In the genomic region with DNA sequence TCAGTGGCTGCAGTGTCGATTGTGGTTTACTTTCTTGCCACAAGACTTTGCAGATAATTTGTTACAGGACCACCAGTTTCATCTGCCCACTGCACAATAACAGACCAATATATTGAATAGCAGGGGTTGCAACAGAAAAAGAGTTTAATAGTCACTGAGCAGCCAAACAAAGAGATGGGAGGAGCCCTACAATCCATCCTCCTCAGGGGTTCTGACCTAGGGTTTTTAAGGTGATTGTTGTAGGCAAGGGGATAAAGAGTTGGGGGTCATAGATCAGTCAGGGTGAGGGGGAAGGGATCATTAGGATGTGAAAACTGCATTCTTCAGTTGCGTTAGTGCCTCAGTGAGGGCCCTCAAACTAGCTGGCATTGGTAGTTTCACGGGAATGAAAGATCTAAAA, we compare ENCODE assay signal across 37 cellular contexts.
"Had no signal": no experiment of that assay in that cellular context is flagged by ENCODE, and none has a peak within 500 bp of the region (broad histone marks: within the 10 kb centered on the region; RNA-seq: fewer than 3 reads in every experiment).

No MANE protein-coding gene starts in this region.

- H3K27ac Mint-ChIP-seq: activated CD4-positive, alpha-beta memory T cell treated with anti-CD3 and anti-CD28 coated beads for 36 hours; activated CD4-positive, alpha-beta T cell treated with anti-CD3 and anti-CD28 coated beads, Interleukin-2, amount 10 ng/mL, durations not matched to agents 24 days and 14 days; activated naive CD4-positive, alpha-beta T cell treated with anti-CD3 and anti-CD28 coated beads for 36 hours; activated naive CD8-positive, alpha-beta T cell treated with anti-CD3 and anti-CD28 coated beads, Interleukin-2, amount 10 ng/mL, durations not matched to agents 7 days and 5 days; activated T-helper 1 cell treated with anti-CD3 and anti-CD28 coated beads, Interleukin-12 subunit alpha, Interleukin-12 subunit beta, Interleukin-2, Interleukin-4 antibody, amounts not matched to agents 30 ng/mL and 10 ng/mL and 1 ng/mL, durations not matched to agents 14 hours and 24 hours and 36 hours; brain; nephron; stimulated activated memory B cell treated with anti-CD40 and anti-IgM and Interleukin-4, amounts not matched to agents 10 μg/mL and 1 μg/mL and 100 μg/mL, for 72 hours; stimulated activated naive CD8-positive, alpha-beta T cell treated with anti-CD3 and anti-CD28 coated beads, Interleukin-15, amount 100 ng/mL, for 72 hours; T-helper 1 cell treated with Interleukin-12 subunit alpha and Interleukin-12 subunit beta and Interleukin-4 antibody, amounts not matched to agents 30 μg/mL and 1 μg/mL, for 36 hours; type B pancreatic cell had no signal

- H3K27ac ChIP-seq: ascending aorta, cardiac muscle cell, epithelial cell of prostate, esophagus squamous epithelium, heart right ventricle, left lung, parathyroid adenoma, right atrium auricular region, uterus, VCaP had no signal

- H3K4me3 Mint-ChIP-seq: activated CD4-positive, alpha-beta memory T cell treated with anti-CD3 and anti-CD28 coated beads for 36 hours; activated CD4-positive, alpha-beta T cell treated with anti-CD3 and anti-CD28 coated beads, Interleukin-2, amount 10 ng/mL, durations not matched to agents 24 days and 14 days; activated naive CD4-positive, alpha-beta T cell treated with anti-CD3 and anti-CD28 coated beads for 36 hours; activated naive CD8-positive, alpha-beta T cell treated with anti-CD3 and anti-CD28 coated beads, Interleukin-2, amount 10 ng/mL, durations not matched to agents 7 days and 5 days; activated T-helper 1 cell treated with anti-CD3 and anti-CD28 coated beads, Interleukin-12 subunit alpha, Interleukin-12 subunit beta, Interleukin-2, Interleukin-4 antibody, amounts not matched to agents 30 ng/mL and 10 ng/mL and 1 ng/mL, durations not matched to agents 14 hours and 24 hours and 36 hours; brain; nephron; stimulated activated memory B cell treated with anti-CD40 and anti-IgM and Interleukin-4, amounts not matched to agents 10 μg/mL and 1 μg/mL and 100 μg/mL, for 72 hours; stimulated activated naive CD8-positive, alpha-beta T cell treated with anti-CD3 and anti-CD28 coated beads, Interleukin-15, amount 100 ng/mL, for 72 hours; T-helper 1 cell treated with Interleukin-12 subunit alpha and Interleukin-12 subunit beta and Interleukin-4 antibody, amounts not matched to agents 30 μg/mL and 1 μg/mL, for 36 hours; type B pancreatic cell had no signal

- H3K9ac ChIP-seq: parathyroid adenoma had no signal

- FAIRE-seq: endometrium, TTC549 had no signal

- H3K9me3 ChIP-seq: ascending aorta, heart right ventricle, right atrium auricular region, uterus had no signal

- H3K4me1 Mint-ChIP-seq: activated CD4-positive, alpha-beta T cell treated with anti-CD3 and anti-CD28 coated beads, Interleukin-2, amount 10 ng/mL, durations not matched to agents 24 days and 14 days; activated naive CD8-positive, alpha-beta T cell treated with anti-CD3 and anti-CD28 coated beads, Interleukin-2, amount 10 ng/mL, durations not matched to agents 7 days and 5 days; brain; stimulated activated memory B cell treated with anti-CD40 and anti-IgM and Interleukin-4, amounts not matched to agents 10 μg/mL and 1 μg/mL and 100 μg/mL, for 72 hours; stimulated activated naive CD8-positive, alpha-beta T cell treated with anti-CD3 and anti-CD28 coated beads, Interleukin-15, amount 100 ng/mL, for 72 hours had no signal

- DNase-seq: activated CD4-positive, alpha-beta memory T cell treated with anti-CD3 and anti-CD28 coated beads for 36 hours; activated CD4-positive, alpha-beta T cell treated with anti-CD3 and anti-CD28 coated beads, Interleukin-2, amount 10 ng/mL, durations not matched to agents 24 days and 14 days; activated CD8-positive, alpha-beta memory T cell treated with anti-CD3 and anti-CD28 coated beads, Interleukin-2, amount 50 U/mL, for 4 hours; activated effector memory CD4-positive, alpha-beta T cell treated with anti-CD3 and anti-CD28 coated beads, Interleukin-2, amount 50 U/mL, for 16 hours; activated naive CD4-positive, alpha-beta T cell treated with anti-CD3 and anti-CD28 coated beads for 36 hours; activated naive CD8-positive, alpha-beta T cell treated with anti-CD3 and anti-CD28 coated beads, Interleukin-2, amount 10 ng/mL, durations not matched to agents 7 days and 5 days; activated T-cell treated with anti-CD3 and anti-CD28 coated beads, Interleukin-2, amount 50 U/mL, for 1 hour; cerebellar nuclear complex; effector CD4-positive, alpha-beta T cell; esophagus squamous epithelium; foreskin melanocyte; heart right ventricle; left lung; nucleus accumbens; stimulated activated CD4-positive, alpha-beta T cell treated with anti-CD3 and anti-CD28 coated beads, Interleukin-1b, Interleukin-23, amount 100 ng/mL, for 48 hours; stimulated activated CD4-positive, alpha-beta T cell treated with anti-CD3 and anti-CD28 coated beads, Interleukin-4, amount 100 ng/mL, for 4 hours; stimulated activated CD8-positive, alpha-beta memory T cell treated with anti-CD3 and anti-CD28 coated beads, Interleukin-4, amount 100 ng/mL, for 48 hours; stimulated activated naive CD8-positive, alpha-beta T cell treated with anti-CD3 and anti-CD28 coated beads, Interleukin-15, amount 100 ng/mL, for 72 hours; substantia nigra; T-helper 9 cell; uterus had no signal

- H3K27me3 ChIP-seq: ascending aorta, cardiac muscle cell, esophagus squamous epithelium, heart right ventricle, left lung, right atrium auricular region, uterus had no signal

- H3K9me3 Mint-ChIP-seq: activated CD4-positive, alpha-beta T cell treated with anti-CD3 and anti-CD28 coated beads, Interleukin-2, amount 10 ng/mL, durations not matched to agents 24 days and 14 days; activated T-helper 1 cell treated with anti-CD3 and anti-CD28 coated beads, Interleukin-12 subunit alpha, Interleukin-12 subunit beta, Interleukin-2, Interleukin-4 antibody, amounts not matched to agents 30 ng/mL and 10 ng/mL and 1 ng/mL, durations not matched to agents 14 hours and 24 hours and 36 hours; nephron; type B pancreatic cell had no signal

- H3K36me3 ChIP-seq: ascending aorta, cardiac muscle cell, esophagus squamous epithelium, heart right ventricle, left lung, right atrium auricular region, uterus had no signal

- H3K27me3 Mint-ChIP-seq: activated CD4-positive, alpha-beta memory T cell treated with anti-CD3 and anti-CD28 coated beads for 36 hours; activated CD4-positive, alpha-beta T cell treated with anti-CD3 and anti-CD28 coated beads, Interleukin-2, amount 10 ng/mL, durations not matched to agents 24 days and 14 days; activated naive CD8-positive, alpha-beta T cell treated with anti-CD3 and anti-CD28 coated beads, Interleukin-2, amount 10 ng/mL, durations not matched to agents 7 days and 5 days; brain; stimulated activated memory B cell treated with anti-CD40 and anti-IgM and Interleukin-4, amounts not matched to agents 10 μg/mL and 1 μg/mL and 100 μg/mL, for 72 hours; stimulated activated naive CD8-positive, alpha-beta T cell treated with anti-CD3 and anti-CD28 coated beads, Interleukin-15, amount 100 ng/mL, for 72 hours; type B pancreatic cell had no signal

- H3K4me3 ChIP-seq: ascending aorta, cardiac muscle cell, esophagus squamous epithelium, heart right ventricle, left lung, lung, right atrium auricular region, smooth muscle cell, uterus had no signal

- H3K4me1 ChIP-seq: ascending aorta, esophagus squamous epithelium, heart right ventricle, left lung, parathyroid adenoma, right atrium auricular region, uterus had no signal

- H3K36me3 Mint-ChIP-seq: activated CD4-positive, alpha-beta memory T cell treated with anti-CD3 and anti-CD28 coated beads for 36 hours; activated naive CD8-positive, alpha-beta T cell treated with anti-CD3 and anti-CD28 coated beads, Interleukin-2, amount 10 ng/mL, durations not matched to agents 7 days and 5 days; brain; stimulated activated memory B cell treated with anti-CD40 and anti-IgM and Interleukin-4, amounts not matched to agents 10 μg/mL and 1 μg/mL and 100 μg/mL, for 72 hours; type B pancreatic cell had no signal
